In genomic region chr18:24266124-24266523, GRCh38 we compare ENCODE assay signal across 18 cellular contexts.
"Had no signal": no experiment of that assay in that cellular context is flagged by ENCODE, and none has a peak within 500 bp of the region (broad histone marks: within the 10 kb centered on the region; RNA-seq: fewer than 3 reads in every experiment).

No MANE protein-coding gene starts in this region.

- H3K4me1 ChIP-seq: colonic mucosa had no signal

- H3K4me3 ChIP-seq: colonic mucosa, lung, right atrium auricular region, thoracic aorta had no signal

- ATAC-seq: activated CD8-positive, alpha-beta T cell treated with anti-CD3 and anti-CD28 coated beads, Interleukin-2, amount 10 ng/mL, durations not matched to agents 7 days and 5 days; esophagus mucosa; left colon; natural killer cell treated with Interleukin-12 subunit alpha and Interleukin-12 subunit beta and Interleukin-15 and Interleukin-18, amount 100 ng/mL, for 72 hours; SK-N-SH treated with all-trans-retinoic acid at 6 μM for 48 hours had no signal

- H3K27me3 ChIP-seq: colonic mucosa, right atrium auricular region had no signal

- DNase-seq: activated CD4-positive, alpha-beta T cell treated with anti-CD3 and anti-CD28 coated beads, Interleukin-2, amount 10 ng/mL, durations not matched to agents 7 days and 5 days; activated CD8-positive, alpha-beta T cell treated with anti-CD3 and anti-CD28 coated beads, Interleukin-2, amount 10 ng/mL, durations not matched to agents 7 days and 5 days; activated naive CD4-positive, alpha-beta T cell treated with Interleukin-2 at 50 U/mL for 16 hours; activated naive CD8-positive, alpha-beta T cell treated with anti-CD3 and anti-CD28 coated beads, Interleukin-2, amount 10 ng/mL, durations not matched to agents 7 days and 5 days; activated T-cell treated with anti-CD3 and anti-CD28 coated beads, Interleukin-2, amount 50 U/mL, for 24 hours; central memory CD4-positive, alpha-beta T cell; colonic mucosa; effector CD4-positive, alpha-beta T cell; islet precursor cell; left colon; T-helper 1 cell; T-helper 9 cell had no signal

- H3K27ac ChIP-seq: colonic mucosa, right atrium auricular region, thoracic aorta had no signal

- H3K36me3 ChIP-seq: colonic mucosa, right atrium auricular region, thoracic aorta had no signal

- H3K9me3 ChIP-seq: colonic mucosa had no signal
